ENCODE assay signal across 8 cellular contexts in genomic region chr17:20010099-20010863, GRCh38. TPM values are rescaled to one million over a fixed set of nuclear protein-coding genes. Genes with fewer than 3 reads are reported as not detected.
DNase-seq lines count a peak whose midpoint lies in the region; ATAC-seq and FAIRE-seq lines count a peak whose summit lies in the region.

No MANE protein-coding gene starts in this region.

- DNase-seq in DMS53 (lab: John Stamatoyannopoulos, UW) (peak; percentile 78), RCC 7860 (ENCODE audit: low spot score) (peak; percentile 10), kidney glomerular epithelial cell (lab: John Stamatoyannopoulos, UW) (peak; percentile 58), activated gamma-delta T cell (lab: John Stamatoyannopoulos, UW) (no peak)
- DNase-seq in stimulated activated effector memory CD8-positive, alpha-beta T cell treated with anti-CD3 and anti-CD28 coated beads, Interleukin-12 subunit alpha, Interleukin-12 subunit beta, amount 100 ng/mL, for 72 hours (ENCODE audit: low spot score in 2 of 2): peak in 1 of 2 donors; percentile 52

- no peak for FAIRE-seq in RCC 7860 (lab: Jason Lieb, UNC)

- peaks cover 0 to 3% (median 0%) of the 10 kb centered on the region in 3 donors for H3K9me3 Mint-ChIP-seq in IgD-negative memory B cell
- no peaks in the 10 kb centered on the region for H3K9me3 Mint-ChIP-seq in stimulated activated effector memory CD8-positive, alpha-beta T cell treated with anti-CD3 and anti-CD28 coated beads, Interleukin-12 subunit alpha, Interleukin-12 subunit beta, amount 100 ng/mL, for 72 hours

- H3K4me3 Mint-ChIP-seq in IgD-negative memory B cell: peak overlapping the region; percentile 70 to 95 (median 86)
- H3K4me3 Mint-ChIP-seq in stimulated activated effector memory CD8-positive, alpha-beta T cell treated with anti-CD3 and anti-CD28 coated beads, Interleukin-12 subunit alpha, Interleukin-12 subunit beta, amount 100 ng/mL, for 72 hours: peak overlapping the region; percentile 88

- ATAC-seq in stimulated activated effector memory CD8-positive, alpha-beta T cell treated with anti-CD3 and anti-CD28 coated beads, Interleukin-12 subunit alpha, Interleukin-12 subunit beta, amount 100 ng/mL, for 72 hours: no peak
- ATAC-seq in GM21576 (IDR thresholded peaks at IDR 0.05; ENCODE audit: unreplicated experiment): no peak

- H3K27ac ChIP-seq in cingulate gyrus (ENCODE audit: low read depth, low read length): peak overlapping the region; percentile 84

- H3K4me1 Mint-ChIP-seq in IgD-negative memory B cell: peaks cover 4 to 11% (median 5%) of the 10 kb centered on the region in 3 donors
- H3K4me1 Mint-ChIP-seq in stimulated activated effector memory CD8-positive, alpha-beta T cell treated with anti-CD3 and anti-CD28 coated beads, Interleukin-12 subunit alpha, Interleukin-12 subunit beta, amount 100 ng/mL, for 72 hours: peaks cover 11% of the 10 kb centered on the region

- H3K27me3 Mint-ChIP-seq in IgD-negative memory B cell: peaks cover 19% of the 10 kb centered on the region

- peak overlapping the region in 1 of 3 donors; percentile 75 for H3K27ac Mint-ChIP-seq in IgD-negative memory B cell
- no peak overlapping the region for H3K27ac Mint-ChIP-seq in stimulated activated effector memory CD8-positive, alpha-beta T cell treated with anti-CD3 and anti-CD28 coated beads, Interleukin-12 subunit alpha, Interleukin-12 subunit beta, amount 100 ng/mL, for 72 hours

- no peaks in the 10 kb centered on the region for H3K36me3 Mint-ChIP-seq in IgD-negative memory B cell
- no peaks in the 10 kb centered on the region for H3K36me3 Mint-ChIP-seq in stimulated activated effector memory CD8-positive, alpha-beta T cell treated with anti-CD3 and anti-CD28 coated beads, Interleukin-12 subunit alpha, Interleukin-12 subunit beta, amount 100 ng/mL, for 72 hours

RNA-seq across cellular contexts. Expression of gene SPECC1, which starts 1.1 kb away (rescaled TPM):
- 4.1 TPM for polyA plus RNA-seq in IgD-negative memory B cell

RNA-seq across cellular contexts. Expression of gene AKAP10, which starts 32.7 kb away (rescaled TPM):
- 26.7 TPM for polyA plus RNA-seq in IgD-negative memory B cell
